Comparison of ENCODE assay signal across 31 cellular contexts in genomic region chr2:48693645-48694044, GRCh38.
DNase-seq lines count a peak whose midpoint lies in the region; ATAC-seq and TF ChIP-seq lines count a peak whose summit lies in the region.
"Had no signal": no experiment of that assay in that cellular context is flagged by ENCODE, and none has a peak within 500 bp of the region (broad histone marks: within the 10 kb centered on the region; RNA-seq: fewer than 3 reads in every experiment).

No MANE protein-coding gene starts in this region.

- TF ChIP-seq POLR2A in tibial nerve (IDR thresholded peaks at IDR 0.05), result no peak

- H3K9ac ChIP-seq in H9 (ENCODE audit: extremely low read depth, insufficient read length, low read length) (no peak overlapping the region), iPS-20b (ENCODE audit: low read depth, low read length) (0 out of 2 replicates have a peak overlapping the region, but pooled peaks have one; percentile 10)
- H3K9ac ChIP-seq: BLaER1 treated with 17β-estradiol and CSF1 and Interleukin-3, amounts not matched to agents 10 nM and 100 nM had no signal

- H3K4me1 ChIP-seq in H9 (ENCODE audit: insufficient read depth, low read length) (peaks cover 4% of the 10 kb centered on the region; the same call in 1 of the 2 replicates), iPS-20b (ENCODE audit: insufficient read depth, low read length) (peaks cover 43% of the 10 kb centered on the region), tibial nerve (no peaks in the 10 kb centered on the region), aorta (ENCODE audit: control insufficient read depth in 1 of 2, insufficient read depth in 2 of 2, low read length in 2 of 2) (peaks cover 0 to 3% of the 10 kb centered on the region in 2 donors)
- H3K4me1 ChIP-seq: BLaER1 treated with 17β-estradiol and CSF1 and Interleukin-3, amounts not matched to agents 10 nM and 100 nM; suprapubic skin; uterus had no signal

- no peaks in the 10 kb centered on the region for H3K79me1 ChIP-seq in H9 (ENCODE audit: insufficient read depth, low read depth, low read length, poor library complexity, severe bottlenecking)

- peak overlapping the region in 2 of 3 experiments; percentile 3 to 7; a peak in 2 of 7 replicates for H3K27ac Mint-ChIP-seq in H9
- H3K27ac Mint-ChIP-seq: activated CD8-positive, alpha-beta memory T cell treated with anti-CD3 and anti-CD28 coated beads, Interleukin-2, amount 10 ng/mL, durations not matched to agents 7 days and 5 days; activated T-cell treated with anti-CD3 and anti-CD28 coated beads, Interleukin-2, amount 50 U/mL, for 72 hours; stimulated activated effector memory CD8-positive, alpha-beta T cell treated with anti-CD3 and anti-CD28 coated beads, Interleukin-12 subunit alpha, Interleukin-12 subunit beta, amount 100 ng/mL, for 72 hours; T-helper 2 cell treated with Interferon-gamma antibody and Interleukin-4, amounts not matched to agents 5 μg/mL and 100 μg/mL, for 36 hours had no signal

- no peak for TF ChIP-seq CTCF in H9 (conservative IDR thresholded peaks at IDR 0.05)
- no peak for TF ChIP-seq CTCF in astrocyte of the spinal cord (IDR thresholded peaks at IDR 0.05; ENCODE audit: low read depth, low read length)
- TF ChIP-seq CTCF in tibial nerve (IDR thresholded peaks at IDR 0.05), result no peak

- no peak overlapping the region for H2BK20ac ChIP-seq in H9 (ENCODE audit: low read depth, low read length, poor library complexity, severe bottlenecking)

- no peak overlapping the region for H3K18ac ChIP-seq in H9 (ENCODE audit: insufficient read length, low read depth, low read length)

- no peaks in the 10 kb centered on the region for H3K23me2 ChIP-seq in H9 (ENCODE audit: insufficient read length, low read depth, low read length, poor library complexity, severe bottlenecking)

- H3K4me2 ChIP-seq in H9 (ENCODE audit: insufficient read depth, insufficient read length, low read length), result no peak overlapping the region
- H3K4me2 ChIP-seq: BLaER1 treated with 17β-estradiol and CSF1 and Interleukin-3, amounts not matched to agents 10 nM and 100 nM had no signal

- H3K9me3 Mint-ChIP-seq in H9, result no peaks in the 10 kb centered on the region
- H3K9me3 Mint-ChIP-seq: activated T-cell treated with anti-CD3 and anti-CD28 coated beads, Interleukin-2, amount 50 U/mL, for 72 hours; stimulated activated effector memory CD8-positive, alpha-beta T cell treated with anti-CD3 and anti-CD28 coated beads, Interleukin-12 subunit alpha, Interleukin-12 subunit beta, amount 100 ng/mL, for 72 hours; T-helper 2 cell treated with Interferon-gamma antibody and Interleukin-4, amounts not matched to agents 5 μg/mL and 100 μg/mL, for 36 hours had no signal

- no peaks in the 10 kb centered on the region for H3K27me3 ChIP-seq in H9 (ENCODE audit: insufficient read depth, low read length)
- no peaks in the 10 kb centered on the region for H3K27me3 ChIP-seq in iPS-20b (ENCODE audit: insufficient read depth, low read length)
- H3K27me3 ChIP-seq in tibial nerve, result no peaks in the 10 kb centered on the region
- H3K27me3 ChIP-seq in aorta (ENCODE audit: control insufficient read depth in 1 of 2, insufficient read depth in 2 of 2, low read length in 1 of 2), result no peaks in the 10 kb centered on the region
- H3K27me3 ChIP-seq: BLaER1 treated with 17β-estradiol and CSF1 and Interleukin-3, amounts not matched to agents 10 nM and 100 nM; suprapubic skin; uterus had no signal

- no peak overlapping the region for H3K14ac ChIP-seq in H9 (ENCODE audit: insufficient read depth, low read length)

- H3K4me1 Mint-ChIP-seq in H9, result peaks cover 40 to 50% of the 10 kb centered on the region in 2 experiments
- H3K4me1 Mint-ChIP-seq: activated CD8-positive, alpha-beta memory T cell treated with anti-CD3 and anti-CD28 coated beads, Interleukin-2, amount 10 ng/mL, durations not matched to agents 7 days and 5 days; stimulated activated effector memory CD8-positive, alpha-beta T cell treated with anti-CD3 and anti-CD28 coated beads, Interleukin-12 subunit alpha, Interleukin-12 subunit beta, amount 100 ng/mL, for 72 hours had no signal

- no peak for ATAC-seq in aorta (ENCODE audit: low FRiP score)
- no peak for ATAC-seq in HG03025 (IDR thresholded peaks at IDR 0.05; ENCODE audit: low FRiP score, unreplicated experiment)
- ATAC-seq: activated CD8-positive, alpha-beta memory T cell treated with anti-CD3 and anti-CD28 coated beads, Interleukin-2, amount 10 ng/mL, durations not matched to agents 7 days and 5 days; activated T-cell treated with anti-CD3 and anti-CD28 coated beads, Interleukin-2, amount 50 U/mL, for 72 hours; SK-N-SH treated with all-trans-retinoic acid at 6 μM for 48 hours; stimulated activated effector memory CD8-positive, alpha-beta T cell treated with anti-CD3 and anti-CD28 coated beads, Interleukin-12 subunit alpha, Interleukin-12 subunit beta, amount 100 ng/mL, for 72 hours had no signal

- no peak for DNase-seq in H9
- DNase-seq in astrocyte of the spinal cord (ENCODE audit: low read depth, low spot score), result peak; percentile 18
- peak; percentile 57 for DNase-seq in renal cortical epithelial cell (ENCODE audit: low read depth)
- no peak for DNase-seq in tibial nerve (ENCODE audit: low spot score in 2 of 2)
- DNase-seq in aorta, result no peak
- no peak for DNase-seq in NOMO-1 treated with DMSO at 0.1 percent for 48 hours (lab: John Stamatoyannopoulos, UW; ENCODE audit: unreplicated experiment)
- DNase-seq: activated CD4-positive, alpha-beta T cell treated with anti-CD3 and anti-CD28 coated beads, Interleukin-2, amount 50 U/mL, for 1 hour; activated CD8-positive, alpha-beta memory T cell treated with anti-CD3 and anti-CD28 coated beads, Interleukin-2, amount 10 ng/mL, durations not matched to agents 7 days and 5 days; activated naive CD4-positive, alpha-beta T cell treated with anti-CD3 and anti-CD28 coated beads, Interleukin-2, amount 50 U/mL, for 16 hours; activated T-cell treated with anti-CD3 and anti-CD28 coated beads, Interleukin-2, amount 50 U/mL, for 72 hours; cerebellar nuclear complex; COR-L47; DMS79 treated with DMSO at 0.1 percent for 48 hours; foreskin melanocyte; hypothalamus; kidney; NCI-H1417; NCI-H2081 treated with DMSO at 0.1 percent for 48 hours; NCI-H345; NCI-H774; uterus had no signal

- no peak overlapping the region for H4K8ac ChIP-seq in H9 (replicated peaks; ENCODE audit: insufficient read length, low read depth, low read length)

- no peak overlapping the region for H2BK15ac ChIP-seq in H9 (ENCODE audit: low read depth, low read length)

- no peak overlapping the region for H3K23ac ChIP-seq in H9 (ENCODE audit: insufficient read length, low read depth, low read length)

- H3T11ph ChIP-seq in H9 (ENCODE audit: low read length), result no peak overlapping the region

- H3K36me3 Mint-ChIP-seq in H9 (ENCODE audit: insufficient read depth in 1 of 3, low read depth in 3 of 3), result no peaks in the 10 kb centered on the region
- H3K36me3 Mint-ChIP-seq: activated CD8-positive, alpha-beta memory T cell treated with anti-CD3 and anti-CD28 coated beads, Interleukin-2, amount 10 ng/mL, durations not matched to agents 7 days and 5 days; stimulated activated effector memory CD8-positive, alpha-beta T cell treated with anti-CD3 and anti-CD28 coated beads, Interleukin-12 subunit alpha, Interleukin-12 subunit beta, amount 100 ng/mL, for 72 hours had no signal

- no peak overlapping the region for H2BK120ac ChIP-seq in H9 (ENCODE audit: low read depth, low read length, poor library complexity, severe bottlenecking)

- no peak overlapping the region for H3K4me3 ChIP-seq in astrocyte of the spinal cord (ENCODE audit: low read depth, low read length)
- H3K4me3 ChIP-seq in iPS-20b (ENCODE audit: low read length), result no peak overlapping the region; the same call in 1 of the 2 replicates
- no peak overlapping the region for H3K4me3 ChIP-seq in tibial nerve
- no peak overlapping the region for H3K4me3 ChIP-seq in aorta (ENCODE audit: low read length in 2 of 2)
- H3K4me3 ChIP-seq: BLaER1 treated with 17β-estradiol and CSF1 and Interleukin-3, amounts not matched to agents 10 nM and 100 nM; suprapubic skin; uterus had no signal

- no peak overlapping the region for H2AFZ ChIP-seq in H9 (ENCODE audit: low read length)

- H2BK12ac ChIP-seq in H9 (ENCODE audit: insufficient read length, low read depth, low read length), result no peak overlapping the region

- no peaks in the 10 kb centered on the region for H3K27me3 Mint-ChIP-seq in H9 (ENCODE audit: low read depth)
- H3K27me3 Mint-ChIP-seq: activated CD8-positive, alpha-beta memory T cell treated with anti-CD3 and anti-CD28 coated beads, Interleukin-2, amount 10 ng/mL, durations not matched to agents 7 days and 5 days had no signal

- no peak for TF ChIP-seq EP300 in tibial nerve (IDR thresholded peaks at IDR 0.05)

- H2BK5ac ChIP-seq in H9 (ENCODE audit: insufficient read length, low read length), result no peak overlapping the region

- intact Hi-C loops in aorta (cut with DNase I), result no loop called here

- H4K5ac ChIP-seq in H9 (ENCODE audit: insufficient read length, low read depth, low read length), result no peak overlapping the region

- H3K4me3 Mint-ChIP-seq in H9, result no peak overlapping the region
- H3K4me3 Mint-ChIP-seq: activated CD8-positive, alpha-beta memory T cell treated with anti-CD3 and anti-CD28 coated beads, Interleukin-2, amount 10 ng/mL, durations not matched to agents 7 days and 5 days; activated T-cell treated with anti-CD3 and anti-CD28 coated beads, Interleukin-2, amount 50 U/mL, for 72 hours; stimulated activated effector memory CD8-positive, alpha-beta T cell treated with anti-CD3 and anti-CD28 coated beads, Interleukin-12 subunit alpha, Interleukin-12 subunit beta, amount 100 ng/mL, for 72 hours; T-helper 2 cell treated with Interferon-gamma antibody and Interleukin-4, amounts not matched to agents 5 μg/mL and 100 μg/mL, for 36 hours had no signal

- in situ Hi-C loops in astrocyte of the spinal cord (cut with HindIII; ENCODE audit: low sequenced_read_pairs), result no loop called here

- H3K4ac ChIP-seq in H9 (ENCODE audit: low read depth, low read length), result no peak overlapping the region

- WGBS in H9 (ENCODE audit: extremely low coverage, insufficient read length, low lambda C conversion rate), result no CpG with 5 or more reads among the region's 3 CpGs
- WGBS in tibial nerve, 2 donors, result 58 to 66% methylated on average over 3 of the region's 3 CpGs
- 29 to 35% methylated on average over 3 of the region's 3 CpGs for WGBS in aorta, 2 donors

- no peaks in the 10 kb centered on the region for H3K79me2 ChIP-seq in H9 (ENCODE audit: insufficient read depth, low read length)

- no peak overlapping the region for H4K91ac ChIP-seq in H9 (ENCODE audit: insufficient read length, low read depth, low read length)

- H3K27ac ChIP-seq in H9 (ENCODE audit: insufficient read length, low read depth, low read length), result no peak overlapping the region
- no peak overlapping the region for H3K27ac ChIP-seq in iPS-20b (ENCODE audit: low read length)
- H3K27ac ChIP-seq in tibial nerve, result no peak overlapping the region
- H3K27ac ChIP-seq in aorta (ENCODE audit: low read depth in 1 of 2, low read length in 2 of 2), result no peak overlapping the region
- H3K27ac ChIP-seq: BLaER1 treated with 17β-estradiol and CSF1 and Interleukin-3, amounts not matched to agents 10 nM and 100 nM; HL-60; RWPE1; suprapubic skin; uterus; VCaP had no signal

- H3K36me3 ChIP-seq in iPS-20b (ENCODE audit: insufficient read depth, low read depth, low read length) (no peaks in the 10 kb centered on the region), tibial nerve (no peaks in the 10 kb centered on the region), aorta (ENCODE audit: control insufficient read depth in 1 of 2, insufficient read depth in 2 of 2, low read length in 1 of 2) (no peaks in the 10 kb centered on the region)
- H3K36me3 ChIP-seq: BLaER1 treated with 17β-estradiol and CSF1 and Interleukin-3, amounts not matched to agents 10 nM and 100 nM; suprapubic skin; uterus had no signal

- no peak overlapping the region for H3K56ac ChIP-seq in H9 (ENCODE audit: insufficient read length, low read depth, low read length)

- H4K20me1 ChIP-seq in H9 (ENCODE audit: control insufficient read depth, insufficient read depth, insufficient read length), result no peaks in the 10 kb centered on the region
- H4K20me1 ChIP-seq: BLaER1 treated with 17β-estradiol and CSF1 and Interleukin-3, amounts not matched to agents 10 nM and 100 nM had no signal

- H3K9me3 ChIP-seq in H9 (ENCODE audit: control insufficient read depth, low read depth, low read length) (no peaks in the 10 kb centered on the region), iPS-20b (ENCODE audit: insufficient read depth, low read depth, low read length) (no peaks in the 10 kb centered on the region), tibial nerve (no peaks in the 10 kb centered on the region), aorta (ENCODE audit: control insufficient read depth, low read length) (no peaks in the 10 kb centered on the region)
- H3K9me3 ChIP-seq: BLaER1 treated with 17β-estradiol and CSF1 and Interleukin-3, amounts not matched to agents 10 nM and 100 nM; suprapubic skin; uterus had no signal

- H2AK5ac ChIP-seq in H9 (ENCODE audit: insufficient read length, low read length), result no peak overlapping the region

Comparison
In these comparisons a context has a peak if more than half of its experiments do, and no peak if none do; other contexts are left out.
1. DNase-seq: peak in astrocyte of the spinal cord (single experiment) and renal cortical epithelial cell (single experiment); none in H9 (single experiment), tibial nerve (0 of 2), aorta (0 of 2) and NOMO-1 treated with DMSO at 0.1 percent for 48 hours (single experiment).